21 cellular contexts compared by ENCODE assay signal in the genomic region with DNA sequence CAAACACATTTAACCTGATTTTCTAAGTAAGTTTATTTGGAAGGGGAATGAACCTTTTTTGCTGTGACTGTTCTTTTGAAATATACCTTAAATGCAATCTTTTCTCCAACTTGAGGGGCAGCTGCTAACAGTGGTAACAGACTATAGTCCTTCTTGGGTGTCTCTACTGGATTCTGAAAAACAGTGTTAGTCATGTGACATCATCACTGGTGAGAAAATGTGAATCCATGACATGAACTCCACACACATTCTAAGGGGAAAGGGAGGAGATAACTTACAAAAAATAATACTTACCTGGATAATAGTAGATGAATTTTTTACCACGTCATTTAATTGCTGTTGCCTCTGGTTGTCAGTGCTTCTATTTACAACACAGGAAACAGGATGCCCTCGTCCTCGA.
"Had no signal": no experiment of that assay in that cellular context is flagged by ENCODE, and none has a peak within 500 bp of the region (broad histone marks: within the 10 kb centered on the region; RNA-seq: fewer than 3 reads in every experiment).

No MANE protein-coding gene starts in this region.

- H3K9me3 ChIP-seq: colonic mucosa, heart left ventricle, pancreas, stomach, suprapubic skin, tibial nerve had no signal

- ATAC-seq: activated naive CD4-positive, alpha-beta T cell treated with anti-CD3 and anti-CD28 coated beads, Interleukin-2, amount 50 U/mL, for 72 hours; heart left ventricle; left ventricle myocardium superior; pancreas; right cardiac atrium had no signal

- H3K4me1 ChIP-seq: colonic mucosa, pancreas, stomach, suprapubic skin, tibial nerve had no signal

- H3K27ac Mint-ChIP-seq: activated CD4-positive, alpha-beta memory T cell treated with anti-CD3 and anti-CD28 coated beads, Interleukin-2, amount 10 ng/mL, durations not matched to agents 7 days and 5 days; nephron had no signal

- DNase-seq: activated CD4-positive, alpha-beta memory T cell treated with anti-CD3 and anti-CD28 coated beads, Interleukin-2, amount 10 ng/mL, durations not matched to agents 7 days and 5 days; activated CD4-positive, alpha-beta T cell treated with anti-CD3 and anti-CD28 coated beads for 48 hours; activated CD4-positive, CD25-positive, alpha-beta regulatory T cell; activated gamma-delta T cell; activated T-cell treated with anti-CD3 and anti-CD28 coated beads, Interleukin-2, amount 50 U/mL, for 48 hours; amygdala; colonic mucosa; heart left ventricle; left ventricle myocardium superior; midbrain; pancreas; right cardiac atrium; stimulated activated CD4-positive, alpha-beta T cell treated with anti-CD3 and anti-CD28 coated beads, Interleukin-1b, Interleukin-23, amount 100 ng/mL, for 48 hours; stomach; T1000 had no signal

- H3K27me3 ChIP-seq: colonic mucosa, heart left ventricle, pancreas, stomach, suprapubic skin, tibial nerve had no signal

- H3K27ac ChIP-seq: colonic mucosa, epithelial cell of prostate, heart left ventricle, pancreas, skin epidermis, stomach, suprapubic skin, tibial nerve had no signal

- H3K27me3 Mint-ChIP-seq: activated CD4-positive, alpha-beta memory T cell treated with anti-CD3 and anti-CD28 coated beads, Interleukin-2, amount 10 ng/mL, durations not matched to agents 7 days and 5 days had no signal

- H3K4me3 Mint-ChIP-seq: activated CD4-positive, alpha-beta memory T cell treated with anti-CD3 and anti-CD28 coated beads, Interleukin-2, amount 10 ng/mL, durations not matched to agents 7 days and 5 days; nephron had no signal

- H3K4me3 ChIP-seq: colonic mucosa, heart left ventricle, pancreas, skin epidermis, stomach, suprapubic skin, tibial nerve had no signal

- H3K9me3 Mint-ChIP-seq: activated CD4-positive, alpha-beta memory T cell treated with anti-CD3 and anti-CD28 coated beads, Interleukin-2, amount 10 ng/mL, durations not matched to agents 7 days and 5 days; activated naive CD4-positive, alpha-beta T cell treated with anti-CD3 and anti-CD28 coated beads, Interleukin-2, amount 50 U/mL, for 72 hours; nephron had no signal
